27 cellular contexts compared by ENCODE assay signal in genomic region chr14:37021406-37021805, GRCh38.
"Had no signal": no experiment of that assay in that cellular context is flagged by ENCODE, and none has a peak within 500 bp of the region (broad histone marks: within the 10 kb centered on the region; RNA-seq: fewer than 3 reads in every experiment).

No MANE protein-coding gene starts in this region.

- H3K27ac ChIP-seq: colonic mucosa, esophagus muscularis mucosa, foreskin keratinocyte, gastroesophageal sphincter, heart right ventricle, ovary, psoas muscle, sigmoid colon, stomach, thyroid gland, vagina had no signal

- H3K9me3 ChIP-seq: colonic mucosa, esophagus muscularis mucosa, gastroesophageal sphincter, mucosa of descending colon, ovary, psoas muscle, sigmoid colon, stomach, thyroid gland, vagina had no signal

- DNase-seq: colonic mucosa; effector CD8-positive, alpha-beta T cell; endodermal cell; foreskin keratinocyte; heart right ventricle; hippocampal formation; mesenchymal stem cell; mucosa of descending colon; naive B cell; nucleus accumbens; ovary; posterior cingulate gyrus; psoas muscle; right cardiac atrium; sigmoid colon; stimulated activated CD4-positive, alpha-beta T cell treated with anti-CD3 and anti-CD28 coated beads, Interleukin-2, amount 100 ng/mL, for 24 hours; stimulated activated CD4-positive, alpha-beta T cell treated with anti-CD3 and anti-CD28 coated beads, Interleukin-4, amount 100 ng/mL, for 24 hours; stimulated activated naive CD4-positive, alpha-beta T cell treated with Interleukin-2 at 50 U/mL for 16 hours; stomach; thyroid gland; trophoblast cell had no signal

- H3K4me3 ChIP-seq: colonic mucosa, esophagus muscularis mucosa, gastroesophageal sphincter, heart right ventricle, mucosa of descending colon, ovary, psoas muscle, sigmoid colon, stomach, thyroid gland, vagina had no signal

- H3K36me3 ChIP-seq: colonic mucosa, esophagus muscularis mucosa, gastroesophageal sphincter, heart right ventricle, ovary, sigmoid colon, stomach, thyroid gland, vagina had no signal

- ATAC-seq: foreskin keratinocyte; gastroesophageal sphincter; heart right ventricle; left lobe of liver; mucosa of descending colon; natural killer cell treated with Interleukin-12 subunit alpha and Interleukin-12 subunit beta and Interleukin-15 and Interleukin-18, amount 100 ng/mL, for 72 hours; psoas muscle; right cardiac atrium; stimulated activated effector memory CD8-positive, alpha-beta T cell treated with anti-CD3 and anti-CD28 coated beads, Interleukin-12 subunit alpha, Interleukin-12 subunit beta, amount 100 ng/mL, for 72 hours had no signal
